In genomic region chr1:224501836-224502235, GRCh38 we compare ENCODE assay signal across 13 cellular contexts.
DNase-seq lines count a peak whose midpoint lies in the region; TF ChIP-seq lines count a peak whose summit lies in the region.
"Had no signal": no experiment of that assay in that cellular context is flagged by ENCODE, and none has a peak within 500 bp of the region (broad histone marks: within the 10 kb centered on the region; RNA-seq: fewer than 3 reads in every experiment).

No MANE protein-coding gene starts in this region.

- no peak for TF ChIP-seq EP300 in sigmoid colon (IDR thresholded peaks at IDR 0.05)

- TF ChIP-seq CTCF in H9 (conservative IDR thresholded peaks at IDR 0.05) (no peak), glutamatergic neuron (IDR thresholded peaks at IDR 0.05; ENCODE audit: partially characterized antibody, unreplicated experiment) (no peak), sigmoid colon (IDR thresholded peaks at IDR 0.05) (no peak), dorsolateral prefrontal cortex (IDR thresholded peaks at IDR 0.05 in 54 of 56, conservative IDR thresholded peaks at IDR 0.05 in 2 of 56; ENCODE audit: low read depth in 1 of 56, partially characterized antibody in 56 of 56) (no peak)

- H3K4me3 Mint-ChIP-seq in H9 = peak overlapping the region in 1 of 2 experiments; percentile 61; a peak in 1 of 5 replicates
- H3K4me3 Mint-ChIP-seq in glutamatergic neuron (ENCODE audit: unreplicated experiment) = peak overlapping the region; percentile 63
- H3K4me3 Mint-ChIP-seq: activated naive CD8-positive, alpha-beta T cell; T-helper 1 cell treated with Interleukin-12 subunit alpha and Interleukin-12 subunit beta and Interleukin-4 antibody, amounts not matched to agents 30 μg/mL and 1 μg/mL, for 36 hours had no signal

- H3K9ac ChIP-seq in H9 (ENCODE audit: extremely low read depth, insufficient read length, low read length) = no peak overlapping the region
- peak overlapping the region; percentile 54 for H3K9ac ChIP-seq in SK-N-MC (ENCODE audit: insufficient read length)

- H3K27ac Mint-ChIP-seq in H9 (peak overlapping the region; percentile 39 to 96 (median 41); a peak in 5 of 7 replicates), glutamatergic neuron (ENCODE audit: unreplicated experiment) (peak overlapping the region; percentile 99)
- H3K27ac Mint-ChIP-seq: activated naive CD8-positive, alpha-beta T cell had no signal

- H3K4me3 ChIP-seq in SK-N-MC = peak overlapping the region; percentile 77
- H3K4me3 ChIP-seq in sigmoid colon = no peak overlapping the region
- no peak overlapping the region for H3K4me3 ChIP-seq in dorsolateral prefrontal cortex

- no peaks in the 10 kb centered on the region for H3K9me3 ChIP-seq in H9 (ENCODE audit: control insufficient read depth, low read depth, low read length)
- peaks cover 6% of the 10 kb centered on the region; the same call in 1 of the 2 replicates for H3K9me3 ChIP-seq in SK-N-MC (ENCODE audit: low read depth, low read length)
- H3K9me3 ChIP-seq in sigmoid colon = no peaks in the 10 kb centered on the region

- TF ChIP-seq POLR2A in sigmoid colon (IDR thresholded peaks at IDR 0.05) = no peak

- no peak overlapping the region for H3K4ac ChIP-seq in H9 (ENCODE audit: low read depth, low read length)

- no peak overlapping the region for H3K23ac ChIP-seq in H9 (ENCODE audit: insufficient read length, low read depth, low read length)

- H4K5ac ChIP-seq in H9 (ENCODE audit: insufficient read length, low read depth, low read length) = no peak overlapping the region

- no peak overlapping the region for H2BK12ac ChIP-seq in H9 (ENCODE audit: insufficient read length, low read depth, low read length)

- no peak overlapping the region for H2AFZ ChIP-seq in H9 (ENCODE audit: low read length)

- no peak overlapping the region for H3T11ph ChIP-seq in H9 (ENCODE audit: low read length)

- H3K14ac ChIP-seq in H9 (ENCODE audit: insufficient read depth, low read length) = no peak overlapping the region; the same call in 1 of the 2 replicates

- peak overlapping the region; percentile 49 for H4K91ac ChIP-seq in H9 (ENCODE audit: insufficient read length, low read depth, low read length)

- H3K27me3 Mint-ChIP-seq in H9 (ENCODE audit: low read depth) (no peaks in the 10 kb centered on the region; the same call in 1 of the 2 replicates), glutamatergic neuron (ENCODE audit: unreplicated experiment) (peaks cover 18% of the 10 kb centered on the region)
- H3K27me3 Mint-ChIP-seq: activated naive CD8-positive, alpha-beta T cell had no signal

- H4K20me1 ChIP-seq in H9 (ENCODE audit: control insufficient read depth, insufficient read depth, insufficient read length) = no peaks in the 10 kb centered on the region

- peaks cover 78 to 81% of the 10 kb centered on the region in 2 experiments for H3K4me1 Mint-ChIP-seq in H9
- H3K4me1 Mint-ChIP-seq in glutamatergic neuron (ENCODE audit: low read depth, unreplicated experiment) = peaks cover 54% of the 10 kb centered on the region

- H4K8ac ChIP-seq in H9 (replicated peaks; ENCODE audit: insufficient read length, low read depth, low read length) = no peak overlapping the region

- H2BK5ac ChIP-seq in H9 (ENCODE audit: insufficient read length, low read length) = no peak overlapping the region

- H3K18ac ChIP-seq in H9 (ENCODE audit: insufficient read length, low read depth, low read length) = no peak overlapping the region

- no peak overlapping the region for H2AK5ac ChIP-seq in H9 (ENCODE audit: insufficient read length, low read length)

- H3K36me3 ChIP-seq in SK-N-MC (ENCODE audit: insufficient read depth, low read length) (peaks cover 2% of the 10 kb centered on the region; the same call in 1 of the 2 replicates), sigmoid colon (no peaks in the 10 kb centered on the region)

- H2BK20ac ChIP-seq in H9 (ENCODE audit: low read depth, low read length, poor library complexity, severe bottlenecking) = no peak overlapping the region

- no peak overlapping the region for H3K56ac ChIP-seq in H9 (ENCODE audit: insufficient read length, low read depth, low read length)

- H2BK15ac ChIP-seq in H9 (ENCODE audit: low read depth, low read length) = no peak overlapping the region

- no peaks in the 10 kb centered on the region for H3K79me1 ChIP-seq in H9 (ENCODE audit: insufficient read depth, low read depth, low read length, poor library complexity, severe bottlenecking)

- no peak overlapping the region for H2BK120ac ChIP-seq in H9 (ENCODE audit: low read depth, low read length, poor library complexity, severe bottlenecking)

- H3K36me3 Mint-ChIP-seq in H9 (ENCODE audit: insufficient read depth in 1 of 3, low read depth in 3 of 3) (peaks cover 4 to 6% (median 5%) of the 10 kb centered on the region in 3 experiments; a peak in 6 of 7 replicates), glutamatergic neuron (ENCODE audit: unreplicated experiment) (peaks cover 10% of the 10 kb centered on the region)
- H3K36me3 Mint-ChIP-seq: activated naive CD8-positive, alpha-beta T cell had no signal

- H3K9me3 Mint-ChIP-seq in H9 = peaks cover 4% of the 10 kb centered on the region in 2 experiments; a peak in 4 of 5 replicates
- H3K9me3 Mint-ChIP-seq in glutamatergic neuron (ENCODE audit: unreplicated experiment) = peaks cover 18% of the 10 kb centered on the region

- peaks cover 14% of the 10 kb centered on the region; the same call in 1 of the 2 replicates for H3K4me1 ChIP-seq in H9 (ENCODE audit: insufficient read depth, low read length)
- H3K4me1 ChIP-seq in sigmoid colon = peaks cover 0 to 48% (median 42%) of the 10 kb centered on the region in 4 donors

- intact Hi-C loops in sigmoid colon (cut with DNase I) (loop anchor here (2.0 kb wide), 1 partner anchor 65 kb away; no protein-coding TSS in a partner anchor), dorsolateral prefrontal cortex (cut with DNase I) (no loop called here)

- H3K79me2 ChIP-seq in H9 (ENCODE audit: insufficient read depth, low read length) = no peaks in the 10 kb centered on the region

- no peaks in the 10 kb centered on the region for H3K23me2 ChIP-seq in H9 (ENCODE audit: insufficient read length, low read depth, low read length, poor library complexity, severe bottlenecking)

- DNase-seq in H9 (no peak), SK-N-MC (ENCODE audit: low read depth, low spot score) (no peak), glutamatergic neuron (no peak), sigmoid colon (no peak), NCI-H510A (lab: John Stamatoyannopoulos, UW) (no peak), GDM1 (lab: John Stamatoyannopoulos, UW) (no peak), dorsolateral prefrontal cortex (no peak)
- DNase-seq in stimulated activated CD4-positive, alpha-beta T cell treated with anti-CD3 and anti-CD28 coated beads, Interleukin-4, amount 100 ng/mL, for 1 hour = no peak
- DNase-seq: central memory CD4-positive, alpha-beta T cell; kidney; stimulated activated CD4-positive, alpha-beta T cell treated with anti-CD3 and anti-CD28 coated beads, Interleukin-1b, Interleukin-23, amount 100 ng/mL, for 48 hours had no signal

- H3K4me2 ChIP-seq in H9 (ENCODE audit: insufficient read depth, insufficient read length, low read length) = no peak overlapping the region

- no CpG with 5 or more reads among the region's 4 CpGs for WGBS in H9 (ENCODE audit: extremely low coverage, insufficient read length, low lambda C conversion rate)
- WGBS in sigmoid colon, 2 donors = 92 to 96% methylated on average over 4 of the region's 4 CpGs

- H3K27ac ChIP-seq in H9 (ENCODE audit: insufficient read length, low read depth, low read length) (peak overlapping the region; percentile 44), SK-N-MC (peak overlapping the region; percentile 95), sigmoid colon (peak overlapping the region; percentile 79 to 89 (median 85)), dorsolateral prefrontal cortex (peak overlapping the region in 9 of 59 donors; percentile 63 to 81 (median 76))

- H3K27me3 ChIP-seq in H9 (ENCODE audit: insufficient read depth, low read length) (no peaks in the 10 kb centered on the region), sigmoid colon (no peaks in the 10 kb centered on the region), dorsolateral prefrontal cortex (no peaks in the 10 kb centered on the region)
